In genomic region chr1:152486400-152487006, GRCh38 we compare ENCODE assay signal across 11 cellular contexts. TPM values are rescaled to one million over a fixed set of nuclear protein-coding genes. Genes with fewer than 3 reads are reported as not detected.
DNase-seq lines count a peak whose midpoint lies in the region; ATAC-seq and TF ChIP-seq lines count a peak whose summit lies in the region.
"Had no signal": no experiment of that assay in that cellular context is flagged by ENCODE, and none has a peak within 500 bp of the region (broad histone marks: within the 10 kb centered on the region; RNA-seq: fewer than 3 reads in every experiment).

No MANE protein-coding gene starts in this region.

- H3K9me3 Mint-ChIP-seq in Caco-2 (ENCODE audit: unreplicated experiment) (no peaks in the 10 kb centered on the region), type B pancreatic cell (peaks cover 4% of the 10 kb centered on the region)
- H3K9me3 Mint-ChIP-seq: T-helper 1 cell treated with Interleukin-12 subunit alpha and Interleukin-12 subunit beta and Interleukin-4 antibody, amounts not matched to agents 30 μg/mL and 1 μg/mL, for 36 hours had no signal

- H3K36me3 Mint-ChIP-seq in Caco-2 (ENCODE audit: insufficient read depth, unreplicated experiment), result no peaks in the 10 kb centered on the region
- H3K36me3 Mint-ChIP-seq in type B pancreatic cell, result no peaks in the 10 kb centered on the region

- H3K4me3 Mint-ChIP-seq in Caco-2 (ENCODE audit: unreplicated experiment) (no peak overlapping the region), type B pancreatic cell (no peak overlapping the region)
- H3K4me3 Mint-ChIP-seq: T-helper 1 cell treated with Interleukin-12 subunit alpha and Interleukin-12 subunit beta and Interleukin-4 antibody, amounts not matched to agents 30 μg/mL and 1 μg/mL, for 36 hours had no signal

- in situ Hi-C loops in GM13976 (cut with MboI; ENCODE audit: low sequenced_read_pairs, unreplicated experiment), result no loop called here

- no peak; the same call in 2 of the 3 replicates for ATAC-seq in RWPE2 (ENCODE audit: low read depth)
- no peak for ATAC-seq in HG03442 (IDR thresholded peaks at IDR 0.05; ENCODE audit: unreplicated experiment)
- ATAC-seq: psoas muscle had no signal

- peak overlapping the region; percentile 82 for H3K27ac ChIP-seq in RWPE2 (ENCODE audit: poor library complexity, severe bottlenecking)
- H3K27ac ChIP-seq: psoas muscle had no signal

- H3K4me1 Mint-ChIP-seq in Caco-2 (ENCODE audit: low read depth, unreplicated experiment) (no peaks in the 10 kb centered on the region), type B pancreatic cell (ENCODE audit: unreplicated experiment) (no peaks in the 10 kb centered on the region)

- intact Hi-C loops in Caco-2 (cut with micrococcal nuclease; ENCODE audit: unreplicated experiment), result loop anchor here (1.0 kb wide), 1 partner anchor 47 kb away; no protein-coding TSS in a partner anchor

- H3K27me3 ChIP-seq in Caco-2 (replicated peaks; ENCODE audit: control insufficient read depth, insufficient read depth, low read length) (no peaks in the 10 kb centered on the region), RWPE2 (ENCODE audit: insufficient read depth, poor library complexity, severe bottlenecking) (no peaks in the 10 kb centered on the region)

- H3K9me3 ChIP-seq in Caco-2 (no peaks in the 10 kb centered on the region), RWPE2 (ENCODE audit: severe bottlenecking) (no peaks in the 10 kb centered on the region)
- H3K9me3 ChIP-seq: psoas muscle had no signal

- H3K27me3 Mint-ChIP-seq in Caco-2 (ENCODE audit: insufficient read depth, unreplicated experiment), result peaks cover 7% of the 10 kb centered on the region
- H3K27me3 Mint-ChIP-seq in type B pancreatic cell, result no peaks in the 10 kb centered on the region

- H3K36me3 ChIP-seq in Caco-2 (ENCODE audit: control insufficient read depth, insufficient read depth, low read length) (no peaks in the 10 kb centered on the region), RWPE2 (ENCODE audit: low read depth) (no peaks in the 10 kb centered on the region)

- POLR2A ChIA-PET in Caco-2 (lab: Charles Lee), result no interaction called here

- H3K4me1 ChIP-seq in Caco-2, result no peaks in the 10 kb centered on the region
- peaks cover 20% of the 10 kb centered on the region for H3K4me1 ChIP-seq in RWPE2 (ENCODE audit: insufficient read depth, poor library complexity, severe bottlenecking)
- H3K4me1 ChIP-seq: psoas muscle had no signal

- CTCF ChIA-PET in Caco-2 (lab: Charles Lee), result interaction anchor here (1.3 kb wide), 1 partner anchor 47 kb away, joined by 4 read pairs; no protein-coding TSS in a partner anchor

- H3K4me3 ChIP-seq in Caco-2 (ENCODE audit: low read depth, low read length) (no peak overlapping the region), RWPE2 (ENCODE audit: severe bottlenecking) (no peak overlapping the region)
- H3K4me3 ChIP-seq: psoas muscle had no signal

- no TSS peak for BruUV-seq in Caco-2 (replicated peaks; lab: Mats Ljungman, UMichigan)

- H3K27ac Mint-ChIP-seq in Caco-2 (ENCODE audit: unreplicated experiment), result no peak overlapping the region
- H3K27ac Mint-ChIP-seq in type B pancreatic cell, result no peak overlapping the region
- H3K27ac Mint-ChIP-seq: T-helper 1 cell treated with Interleukin-12 subunit alpha and Interleukin-12 subunit beta and Interleukin-4 antibody, amounts not matched to agents 30 μg/mL and 1 μg/mL, for 36 hours had no signal

- DNase-seq in Caco-2, result peak in 1 of 2 experiments; percentile 36
- no peak for DNase-seq in GM13976 (ENCODE audit: low spot score)
- no peak for DNase-seq in RWPE2 (ENCODE audit: low spot score)
- peak; percentile 17 for DNase-seq in kidney tubule cell (ENCODE audit: low spot score)
- no peak for DNase-seq in type B pancreatic cell (ENCODE audit: extremely low spot score, unreplicated experiment)
- DNase-seq in activated CD8-positive, alpha-beta memory T cell treated with anti-CD3 and anti-CD28 coated beads, Interleukin-2, amount 50 U/mL, for 48 hours, result no peak
- DNase-seq: activated gamma-delta T cell; effector CD8-positive, alpha-beta T cell; psoas muscle had no signal

- peak; percentile 53 to 62 for TF ChIP-seq CTCF in Caco-2 (IDR thresholded peaks at IDR 0.05; ENCODE audit: insufficient read depth in 1 of 2, low read depth in 1 of 2, low read length in 1 of 2, severe bottlenecking in 1 of 2, unreplicated experiment in 1 of 2)
- TF ChIP-seq CTCF in GM13976 (IDR thresholded peaks at IDR 0.05; ENCODE audit: borderline replicate concordance, control extremely low read depth, extremely low read depth, insufficient read depth, missing control alignments), result peak; percentile 51
- peak; percentile 61 for TF ChIP-seq CTCF in RWPE2 (IDR thresholded peaks at IDR 0.05; ENCODE audit: poor library complexity, severe bottlenecking)
- TF ChIP-seq CTCF in type B pancreatic cell (conservative IDR thresholded peaks at IDR 0.05), result no peak

RNA-seq across cellular contexts. Expression of gene LCE5A, which starts 24.1 kb away (rescaled TPM):
- total RNA-seq in Caco-2 (2022), result not detected in 2 replicates
- not detected in 2 replicates for total RNA-seq in type B pancreatic cell (ENCODE audit: low replicate concordance)
- total RNA-seq: psoas muscle had no signal

RNA-seq across cellular contexts. Expression of gene CRCT1, which starts 27.8 kb away (rescaled TPM):
- total RNA-seq in Caco-2 (2022) (not detected in 2 replicates), type B pancreatic cell (ENCODE audit: low replicate concordance) (not detected in 2 replicates)
- total RNA-seq: psoas muscle had no signal
